Comparison of ENCODE assay signal across 38 cellular contexts in genomic region chr3:73479325-73479724, GRCh38.
"Had no signal": no experiment of that assay in that cellular context is flagged by ENCODE, and none has a peak within 500 bp of the region (broad histone marks: within the 10 kb centered on the region; RNA-seq: fewer than 3 reads in every experiment).

No MANE protein-coding gene starts in this region.

- H3K27ac ChIP-seq: ascending aorta, breast epithelium, KMS-11, Peyer's patch, WERI-Rb-1 had no signal

- H3K27me3 ChIP-seq: ascending aorta, breast epithelium, Peyer's patch had no signal

- ATAC-seq: activated T-cell treated with anti-CD3 and anti-CD28 coated beads, Interleukin-2, amount 50 U/mL, for 72 hours; activated T-helper 17 cell treated with anti-CD3 and anti-CD28 coated beads, Interleukin-2, amount 50 U/mL, for 72 hours; PC-3 had no signal

- H3K9ac ChIP-seq: KMS-11 had no signal

- H3K36me3 ChIP-seq: ascending aorta, breast epithelium, Peyer's patch, WERI-Rb-1 had no signal

- H3K4me3 ChIP-seq: ascending aorta, breast epithelium, Peyer's patch had no signal

- H3K9me3 ChIP-seq: ascending aorta, breast epithelium, Peyer's patch had no signal

- H3K4me1 ChIP-seq: breast epithelium, Peyer's patch had no signal

- DNase-seq: activated CD4-positive, alpha-beta memory T cell treated with anti-CD3 and anti-CD28 coated beads, Interleukin-2, amount 10 ng/mL, durations not matched to agents 7 days and 5 days; activated CD4-positive, alpha-beta T cell treated with anti-CD3 and anti-CD28 coated beads for 1 hour; activated CD4-positive, alpha-beta T cell treated with anti-CD3 and anti-CD28 coated beads for 48 hours; activated CD4-positive, CD25-positive, alpha-beta regulatory T cell; activated effector memory CD4-positive, alpha-beta T cell treated with anti-CD3 and anti-CD28 coated beads, Interleukin-2, amount 50 U/mL, for 16 hours; activated naive CD4-positive, alpha-beta T cell; activated naive CD4-positive, alpha-beta T cell treated with anti-CD3 and anti-CD28 coated beads, Interleukin-2, amount 50 U/mL, for 16 hours; activated naive CD8-positive, alpha-beta T cell treated with anti-CD3 and anti-CD28 coated beads for 36 hours; activated T-cell treated with anti-CD3 and anti-CD28 coated beads, Interleukin-2, amount 50 U/mL, for 1 hour; activated T-cell treated with anti-CD3 and anti-CD28 coated beads, Interleukin-2, amount 50 U/mL, for 72 hours; amygdala; caudate nucleus; cerebellar nuclear complex; MM.1S; MV-4-11; NCI-H1092; NCI-H1436 treated with DMSO at 0.1 percent for 48 hours; NCI-H187 treated with DMSO at 0.1 percent for 48 hours; NCI-H2081; NCI-H2171 treated with DMSO at 0.1 percent for 48 hours; NCI-H2227 treated with DMSO at 0.1 percent for 48 hours; NCI-H446; NCI-H510A treated with DMSO at 0.1 percent for 48 hours; NCI-H526 treated with DMSO at 0.1 percent for 48 hours; NK-92 treated with Interleukin-12 subunit alpha and Interleukin-12 subunit beta, amount 100 ng/mL, for 24 hours; PC-3; Peyer's patch; RPMI8226; SIG-M5; SW 1271; T-helper 1 cell; T-helper 2 cell; T-helper 9 cell; WERI-Rb-1 had no signal
